Comparison of ENCODE assay signal across 13 cellular contexts in genomic region chr7:123190109-123190831, GRCh38. TPM values are rescaled to one million over a fixed set of nuclear protein-coding genes. Genes with fewer than 3 reads are reported as not detected.
DNase-seq lines count a peak whose midpoint lies in the region; ATAC-seq and TF ChIP-seq lines count a peak whose summit lies in the region.
"Had no signal": no experiment of that assay in that cellular context is flagged by ENCODE, and none has a peak within 500 bp of the region (broad histone marks: within the 10 kb centered on the region; RNA-seq: fewer than 3 reads in every experiment).

No MANE protein-coding gene starts in this region.

- no peak overlapping the region for H4K5ac ChIP-seq in mesendoderm (ENCODE audit: low read length)

- H3K27me3 ChIP-seq in MM.1S (replicated peaks; ENCODE audit: insufficient read depth, low read length) (no peaks in the 10 kb centered on the region), esophagus squamous epithelium (no peaks in the 10 kb centered on the region), osteoblast (ENCODE audit: insufficient read depth, low read length) (no peaks in the 10 kb centered on the region), mesendoderm (ENCODE audit: insufficient read depth, low read length, poor library complexity) (no peaks in the 10 kb centered on the region)
- H3K27me3 ChIP-seq in CD4-positive, alpha-beta T cell (ENCODE audit: control insufficient read depth, insufficient read depth, low read length) = no peaks in the 10 kb centered on the region
- H3K27me3 ChIP-seq: SJCRH30 had no signal

- H2BK120ac ChIP-seq in mesendoderm (ENCODE audit: low read depth, low read length) = no peak overlapping the region

- peaks cover 34% of the 10 kb centered on the region for H3K4me1 Mint-ChIP-seq in Calu3 (ENCODE audit: low read depth, unreplicated experiment)
- H3K4me1 Mint-ChIP-seq in CD4-positive, alpha-beta T cell (ENCODE audit: low read depth) = no peaks in the 10 kb centered on the region

- H2AFZ ChIP-seq in MM.1S (ENCODE audit: low read length) = peak overlapping the region; percentile 30
- H2AFZ ChIP-seq in osteoblast (ENCODE audit: low read length) = no peak overlapping the region

- H3K27me3 Mint-ChIP-seq in Calu3 (ENCODE audit: unreplicated experiment) = no peaks in the 10 kb centered on the region
- H3K27me3 Mint-ChIP-seq in CD4-positive, alpha-beta T cell = no peaks in the 10 kb centered on the region

- H2BK5ac ChIP-seq in mesendoderm (ENCODE audit: low read length) = no peak overlapping the region

- H3K4me1 ChIP-seq in MM.1S (ENCODE audit: low read length) = peaks cover 39% of the 10 kb centered on the region
- H3K4me1 ChIP-seq in esophagus squamous epithelium = no peaks in the 10 kb centered on the region
- no peaks in the 10 kb centered on the region for H3K4me1 ChIP-seq in osteoblast (ENCODE audit: insufficient read depth, low read length)
- no peaks in the 10 kb centered on the region for H3K4me1 ChIP-seq in mesendoderm (ENCODE audit: control insufficient read depth, low read depth, low read length)

- no peak overlapping the region for H3K4ac ChIP-seq in mesendoderm (ENCODE audit: low read depth, low read length)

- H3K27ac ChIP-seq in MM.1S (ENCODE audit: low read length) = peak overlapping the region; percentile 95
- no peak overlapping the region for H3K27ac ChIP-seq in esophagus squamous epithelium
- no peak overlapping the region for H3K27ac ChIP-seq in osteoblast (ENCODE audit: low read depth, low read length)
- no peak overlapping the region for H3K27ac ChIP-seq in mesendoderm (ENCODE audit: low read depth, low read length)
- H3K27ac ChIP-seq in CD4-positive, alpha-beta T cell (ENCODE audit: low read depth, low read length) = no peak overlapping the region
- H3K27ac ChIP-seq: coronary artery, SJCRH30 had no signal

- H3K9me2 ChIP-seq in MM.1S (replicated peaks; ENCODE audit: insufficient read depth, low read length) = no peaks in the 10 kb centered on the region

- no peak overlapping the region for H3K18ac ChIP-seq in mesendoderm (ENCODE audit: low read length)

- H3K23ac ChIP-seq in mesendoderm (ENCODE audit: low read length) = no peak overlapping the region

- POLR2A ChIA-PET in CD4-positive, alpha-beta T cell (lab: Charles Lee) = no interaction called here

- no peak overlapping the region for H2AK5ac ChIP-seq in mesendoderm (ENCODE audit: low read length)

- no peak overlapping the region for H3K4me3 Mint-ChIP-seq in Calu3 (ENCODE audit: low read depth, unreplicated experiment)
- H3K4me3 Mint-ChIP-seq in CD4-positive, alpha-beta T cell = no peak overlapping the region

- peak overlapping the region; percentile 90 for H3K27ac Mint-ChIP-seq in Calu3 (ENCODE audit: unreplicated experiment)
- H3K27ac Mint-ChIP-seq in CD4-positive, alpha-beta T cell = no peak overlapping the region

- no TSS peak for BruUV-seq in Calu3 (replicated peaks; lab: Mats Ljungman, UMichigan)

- H3K79me2 ChIP-seq in MM.1S (ENCODE audit: low read length) = no peaks in the 10 kb centered on the region
- H3K79me2 ChIP-seq in osteoblast (ENCODE audit: insufficient read depth, low read length) = no peaks in the 10 kb centered on the region
- H3K79me2 ChIP-seq in mesendoderm (ENCODE audit: control insufficient read depth, insufficient read depth, low read length) = no peaks in the 10 kb centered on the region

- peaks cover 5% of the 10 kb centered on the region for H3K9me3 Mint-ChIP-seq in Calu3 (ENCODE audit: low read depth, unreplicated experiment)
- peaks cover 6% of the 10 kb centered on the region for H3K9me3 Mint-ChIP-seq in CD4-positive, alpha-beta T cell

- H3K4me3 ChIP-seq in MM.1S (ENCODE audit: low read length) (peak overlapping the region; percentile 16; the same call in 1 of the 2 replicates), esophagus squamous epithelium (no peak overlapping the region), osteoblast (ENCODE audit: insufficient read depth, low read length) (no peak overlapping the region), mesendoderm (ENCODE audit: low read length) (no peak overlapping the region)
- H3K4me3 ChIP-seq: coronary artery, SJCRH30 had no signal

- intact Hi-C loops in Calu3 (cut with micrococcal nuclease; ENCODE audit: unreplicated experiment) = no loop called here
- intact Hi-C loops in esophagus squamous epithelium (cut with DNase I) = no loop called here
- intact Hi-C loops in CD4-positive, alpha-beta T cell (cut with DNase I, micrococcal nuclease) = no loop called here

- H4K20me1 ChIP-seq in MM.1S (ENCODE audit: insufficient read depth, low read length) (no peaks in the 10 kb centered on the region), osteoblast (ENCODE audit: insufficient read depth, low read length) (no peaks in the 10 kb centered on the region)

- ATAC-seq in GM19328 (IDR thresholded peaks at IDR 0.05; ENCODE audit: unreplicated experiment) (peak; percentile 86), HG02885 (IDR thresholded peaks at IDR 0.05; ENCODE audit: poor library complexity, unreplicated experiment) (peak; percentile 91)
- no peak for ATAC-seq in CD4-positive, alpha-beta T cell (ENCODE audit: poor library complexity)

- H3K9me3 ChIP-seq in MM.1S (replicated peaks; ENCODE audit: insufficient read depth, low read length) (no peaks in the 10 kb centered on the region), esophagus squamous epithelium (peaks cover 0 to 7% (median 0%) of the 10 kb centered on the region in 3 donors), osteoblast (ENCODE audit: low read depth, low read length) (no peaks in the 10 kb centered on the region)
- no peaks in the 10 kb centered on the region for H3K9me3 ChIP-seq in CD4-positive, alpha-beta T cell (ENCODE audit: control insufficient read depth, low read length)

- no peaks in the 10 kb centered on the region for H3K36me3 ChIP-seq in MM.1S (replicated peaks; ENCODE audit: insufficient read depth, low read length)
- H3K36me3 ChIP-seq in esophagus squamous epithelium = no peaks in the 10 kb centered on the region
- H3K36me3 ChIP-seq in osteoblast (ENCODE audit: insufficient read depth, low read length) = no peaks in the 10 kb centered on the region
- H3K36me3 ChIP-seq in mesendoderm (ENCODE audit: control insufficient read depth, insufficient read depth, low read length) = no peaks in the 10 kb centered on the region
- H3K36me3 ChIP-seq: SJCRH30 had no signal

- H3K4me2 ChIP-seq in MM.1S (ENCODE audit: low read depth, low read length) (peak overlapping the region; percentile 56), osteoblast (ENCODE audit: insufficient read depth, low read length) (no peak overlapping the region), mesendoderm (ENCODE audit: low read length) (no peak overlapping the region)

- TF ChIP-seq CTCF in Calu3 (IDR thresholded peaks at IDR 0.05; ENCODE audit: unreplicated experiment) = no peak
- TF ChIP-seq CTCF in MM.1S (IDR thresholded peaks at IDR 0.05; ENCODE audit: low read length) = no peak
- no peak for TF ChIP-seq CTCF in esophagus squamous epithelium (IDR thresholded peaks at IDR 0.05)
- no peak for TF ChIP-seq CTCF in osteoblast (IDR thresholded peaks at IDR 0.05; ENCODE audit: extremely low read depth, low read depth, low read length)
- TF ChIP-seq CTCF in CD4-positive, alpha-beta T cell (IDR thresholded peaks at IDR 0.05) = no peak

- H3K9ac ChIP-seq in MM.1S (ENCODE audit: low read length) (peak overlapping the region; percentile 63), mesendoderm (ENCODE audit: low read length) (no peak overlapping the region)

- peaks cover 27% of the 10 kb centered on the region for H3F3A ChIP-seq in MM.1S (ENCODE audit: insufficient read depth, low read length)

- H3K36me3 Mint-ChIP-seq in Calu3 (ENCODE audit: insufficient read depth, unreplicated experiment) = no peaks in the 10 kb centered on the region
- no peaks in the 10 kb centered on the region for H3K36me3 Mint-ChIP-seq in CD4-positive, alpha-beta T cell (ENCODE audit: low read depth)

- CTCF ChIA-PET in Calu3 (lab: Charles Lee) = interaction anchor here (0.7 to 0.9 kb wide), 2 partner anchors 19 to 92 kb away, joined by 3 to 6 read pairs; no protein-coding TSS in a partner anchor
- CTCF ChIA-PET in CD4-positive, alpha-beta T cell (lab: Charles Lee) = no interaction called here

- DNase-seq in Calu3 = peak; percentile 14
- DNase-seq in MM.1S = peak; percentile 99
- DNase-seq in esophagus squamous epithelium (lab: John Stamatoyannopoulos, UW) = no peak
- DNase-seq in osteoblast (ENCODE audit: insufficient read length, low spot score, missing footprints) = no peak
- DNase-seq in mesendoderm = no peak
- no peak for DNase-seq in CD4-positive, alpha-beta T cell
- DNase-seq: hypothalamus, NCI-H1048 had no signal

- WGBS in esophagus squamous epithelium, 2 donors = 50 to 72% methylated on average over 2 of the region's 2 CpGs
- no CpG with 5 or more reads among the region's 2 CpGs for WGBS in mesendoderm (ENCODE audit: extremely low coverage, insufficient coverage, low lambda C conversion rate)

- H3K56ac ChIP-seq in mesendoderm (ENCODE audit: low read length) = no peak overlapping the region

- no peaks in the 10 kb centered on the region for H3K79me1 ChIP-seq in mesendoderm (ENCODE audit: low read length)

- H2BK15ac ChIP-seq in mesendoderm (replicated peaks; ENCODE audit: low read depth) = no peak overlapping the region

- H4K8ac ChIP-seq in mesendoderm (ENCODE audit: low read depth, low read length) = no peak overlapping the region

- TF ChIP-seq POLR2A in esophagus squamous epithelium (IDR thresholded peaks at IDR 0.05) = no peak

RNA-seq across cellular contexts. Expression of gene SLC13A1, which starts 9.5 kb away (rescaled TPM):
- total RNA-seq in Calu3 (2022) = not detected in 2 replicates
- total RNA-seq in esophagus squamous epithelium = not detected
- not detected in 2 replicates for total RNA-seq in osteoblast
- polyA plus RNA-seq in mesendoderm (2013, experiment 1 of 2) = not detected
- polyA plus RNA-seq in mesendoderm (2013, experiment 2 of 2) = not detected
- not detected for total RNA-seq in CD4-positive, alpha-beta T cell
- total RNA-seq: omental fat pad had no signal

Comparison
In these comparisons a context has a peak if more than half of its experiments do, and no peak if none do; other contexts are left out.
1. DNase-seq: peak in Calu3 (single experiment) and MM.1S (single experiment); none in esophagus squamous epithelium (single experiment), osteoblast (single experiment), mesendoderm (single experiment) and CD4-positive, alpha-beta T cell (0 of 10).